16 cellular contexts compared by ENCODE assay signal in genomic region chr17:17156511-17156910, GRCh38. TPM values are rescaled to one million over a fixed set of nuclear protein-coding genes. Genes with fewer than 3 reads are reported as not detected.
DNase-seq lines count a peak whose midpoint lies in the region; ATAC-seq and TF ChIP-seq lines count a peak whose summit lies in the region.
"Had no signal": no experiment of that assay in that cellular context is flagged by ENCODE, and none has a peak within 500 bp of the region (broad histone marks: within the 10 kb centered on the region; RNA-seq: fewer than 3 reads in every experiment).

No MANE protein-coding gene starts in this region.

- ATAC-seq in left cardiac atrium (no peak), GM21717 (IDR thresholded peaks at IDR 0.05; ENCODE audit: unreplicated experiment) (no peak), HG03039 (IDR thresholded peaks at IDR 0.05; ENCODE audit: unreplicated experiment) (no peak)

- intact Hi-C loops in left cardiac atrium (cut with DNase I) = no loop called here

- DNase-seq in AG10803 (ENCODE audit: low read depth) (peak; percentile 23), HK-2 (ENCODE audit: unreplicated experiment) (peak; percentile 17), choroid plexus epithelial cell (ENCODE audit: low read depth) (peak; percentile 12), myocyte (ENCODE audit: low read depth) (peak; percentile 36), left cardiac atrium (no peak), GOT3 (lab: John Stamatoyannopoulos, UW) (no peak)
- DNase-seq: activated CD4-positive, alpha-beta memory T cell treated with anti-CD3 and anti-CD28 coated beads for 36 hours; activated T-cell treated with anti-CD3 and anti-CD28 coated beads, Interleukin-2, amount 50 U/mL, for 48 hours; DMS153; erythroblast; KBM-7; left ventricle myocardium inferior; naive B cell; NCI-H2227 treated with DMSO at 0.1 percent for 48 hours had no signal

- H3K4me3 ChIP-seq in AG10803 (ENCODE audit: low read length) (no peak overlapping the region), choroid plexus epithelial cell (ENCODE audit: low read depth, low read length) (no peak overlapping the region)
- H3K4me3 ChIP-seq: left ventricle myocardium inferior had no signal

- TF ChIP-seq CTCF in AG10803 (conservative IDR thresholded peaks at IDR 0.05; ENCODE audit: low read length) = no peak
- TF ChIP-seq CTCF in choroid plexus epithelial cell (conservative IDR thresholded peaks at IDR 0.05; ENCODE audit: low read depth, low read length) = no peak

RNA-seq across cellular contexts. Expression of gene PLD6, which starts 49.6 kb away (rescaled TPM):
- total RNA-seq in myocyte (8.8 and 9.4 TPM in 2 replicates), left cardiac atrium (1 to 10 TPM; 5.6 to 5.8 TPM)
- polyA plus RNA-seq in myocyte (2012) = 5.4 TPM

Comparison
In these comparisons a context has a peak if more than half of its experiments do, and no peak if none do; other contexts are left out.
1. DNase-seq: peak in AG10803 (single experiment), HK-2 (single experiment), choroid plexus epithelial cell (single experiment) and myocyte (single experiment); none in left cardiac atrium (single experiment) and GOT3 (single experiment).